ENCODE assay signal across 9 cellular contexts in genomic region chr6:104639671-104640070, GRCh38.
DNase-seq lines count a peak whose midpoint lies in the region; ATAC-seq, FAIRE-seq and TF ChIP-seq lines count a peak whose summit lies in the region.
"Had no signal": no experiment of that assay in that cellular context is flagged by ENCODE, and none has a peak within 500 bp of the region (broad histone marks: within the 10 kb centered on the region; RNA-seq: fewer than 3 reads in every experiment).

No MANE protein-coding gene starts in this region.

- H3K36me3 Mint-ChIP-seq in activated naive CD8-positive, alpha-beta T cell treated with anti-CD3 and anti-CD28 coated beads for 36 hours: no peaks in the 10 kb centered on the region

- DNase-seq in SKM-1 (lab: John Stamatoyannopoulos, UW; ENCODE audit: unreplicated experiment) (peak; percentile 66), pancreas (no peak), NCI-H1417 (lab: John Stamatoyannopoulos, UW) (no peak), HK-2 (ENCODE audit: unreplicated experiment) (no peak), NCI-H345 treated with DMSO at 0.1 percent for 48 hours (lab: John Stamatoyannopoulos, UW; ENCODE audit: unreplicated experiment) (no peak)
- no peak for DNase-seq in activated naive CD8-positive, alpha-beta T cell treated with anti-CD3 and anti-CD28 coated beads for 36 hours

- no peaks in the 10 kb centered on the region for H3K9me3 ChIP-seq in pancreas

- peaks cover 4% of the 10 kb centered on the region for H3K4me1 Mint-ChIP-seq in activated naive CD8-positive, alpha-beta T cell treated with anti-CD3 and anti-CD28 coated beads for 36 hours

- no peaks in the 10 kb centered on the region for H3K36me3 ChIP-seq in pancreas

- H3K27me3 ChIP-seq in pancreas: no peaks in the 10 kb centered on the region

- H3K27me3 Mint-ChIP-seq in activated naive CD8-positive, alpha-beta T cell treated with anti-CD3 and anti-CD28 coated beads for 36 hours: no peaks in the 10 kb centered on the region

- peak; percentile 98 for ATAC-seq in GM18867 (IDR thresholded peaks at IDR 0.05; ENCODE audit: unreplicated experiment)
- peak; percentile 86 for ATAC-seq in HG02943 (IDR thresholded peaks at IDR 0.05; ENCODE audit: low read depth, unreplicated experiment)
- ATAC-seq in pancreas: peak in 3 of 4 donors; percentile 24 to 74 (median 71)

- no peak overlapping the region for H3K27ac ChIP-seq in pancreas

- no peak for TF ChIP-seq CTCF in pancreas (IDR thresholded peaks at IDR 0.05)

- no peaks in the 10 kb centered on the region for H3K9me3 Mint-ChIP-seq in activated naive CD8-positive, alpha-beta T cell treated with anti-CD3 and anti-CD28 coated beads for 36 hours

- no peak overlapping the region for H3K4me3 ChIP-seq in pancreas

- intact Hi-C loops in pancreas (cut with DNase I): no loop called here

- FAIRE-seq in pancreas (lab: Jason Lieb, UNC): no peak
- FAIRE-seq: HTR-8/SVneo had no signal

- no peak overlapping the region for H3K4me3 Mint-ChIP-seq in activated naive CD8-positive, alpha-beta T cell treated with anti-CD3 and anti-CD28 coated beads for 36 hours

- H3K27ac Mint-ChIP-seq in activated naive CD8-positive, alpha-beta T cell treated with anti-CD3 and anti-CD28 coated beads for 36 hours: no peak overlapping the region

- no peaks in the 10 kb centered on the region for H3K4me1 ChIP-seq in pancreas
